In the genomic region with DNA sequence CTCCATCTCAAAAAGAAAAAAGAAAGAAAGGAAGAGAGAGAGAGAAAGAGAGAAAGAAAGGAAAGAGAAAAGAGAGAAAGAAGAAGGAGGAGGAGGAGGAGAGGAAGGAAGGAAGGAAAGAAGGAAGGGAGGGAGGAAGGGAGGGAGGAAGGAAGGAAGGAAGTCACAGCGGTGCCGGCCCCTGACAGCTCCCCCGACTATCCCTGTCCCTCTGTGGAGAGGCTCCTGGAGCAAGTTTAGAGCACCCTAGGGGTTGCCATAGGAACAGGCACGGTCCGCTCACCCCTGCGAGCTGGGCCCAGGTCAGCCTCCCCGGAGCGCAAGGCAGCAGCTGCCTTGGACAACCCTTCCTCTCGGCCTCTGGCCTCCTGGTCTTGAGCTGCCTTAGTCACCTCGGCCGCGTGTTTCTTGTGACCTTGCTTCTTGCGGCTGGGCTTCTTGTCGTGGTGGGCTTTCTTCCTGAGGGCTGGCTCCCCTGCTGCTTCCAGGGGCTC, we compare ENCODE assay signal across 28 cellular contexts. TPM values are rescaled to one million over a fixed set of nuclear protein-coding genes. Genes with fewer than 3 reads are reported as not detected.
DNase-seq lines count a peak whose midpoint lies in the region; ATAC-seq and TF ChIP-seq lines count a peak whose summit lies in the region.
"Had no signal": no experiment of that assay in that cellular context is flagged by ENCODE, and none has a peak within 500 bp of the region (broad histone marks: within the 10 kb centered on the region; RNA-seq: fewer than 3 reads in every experiment).

No MANE protein-coding gene starts in this region.

- H3K4me3 Mint-ChIP-seq in GM23338 (no peak overlapping the region), WTC11 (no peak overlapping the region)
- H3K4me3 Mint-ChIP-seq: activated T-helper 1 cell treated with anti-CD3 and anti-CD28 coated beads, Interleukin-12 subunit alpha, Interleukin-12 subunit beta, Interleukin-2, Interleukin-4 antibody, amounts not matched to agents 30 ng/mL and 10 ng/mL and 1 ng/mL, durations not matched to agents 14 hours and 24 hours and 36 hours; CD4-positive, alpha-beta T cell; memory B cell; stimulated activated memory B cell treated with anti-CD40 and anti-IgM and Interleukin-4, amounts not matched to agents 10 μg/mL and 1 μg/mL and 100 μg/mL, for 72 hours had no signal

- no peak overlapping the region for H2BK15ac ChIP-seq in mesendoderm (replicated peaks; ENCODE audit: low read depth)

- H3K9me3 Mint-ChIP-seq in GM23338 (no peaks in the 10 kb centered on the region; the same call in 2 of the 3 replicates), WTC11 (no peaks in the 10 kb centered on the region)
- H3K9me3 Mint-ChIP-seq: activated T-helper 1 cell treated with anti-CD3 and anti-CD28 coated beads, Interleukin-12 subunit alpha, Interleukin-12 subunit beta, Interleukin-2, Interleukin-4 antibody, amounts not matched to agents 30 ng/mL and 10 ng/mL and 1 ng/mL, durations not matched to agents 14 hours and 24 hours and 36 hours; CD4-positive, alpha-beta T cell; memory B cell; stimulated activated memory B cell treated with anti-CD40 and anti-IgM and Interleukin-4, amounts not matched to agents 10 μg/mL and 1 μg/mL and 100 μg/mL, for 72 hours had no signal

- H3F3A ChIP-seq in GM23338 (replicated peaks; ENCODE audit: low read depth) = no peaks in the 10 kb centered on the region

- H3K4me1 ChIP-seq in BLaER1 treated with 17β-estradiol and CSF1 and Interleukin-3, amounts not matched to agents 10 nM and 100 nM = peaks cover 30 to 100% (median 90%) of the 10 kb centered on the region in 10 experiments
- H3K4me1 ChIP-seq in GM23338 (ENCODE audit: insufficient read depth) (no peaks in the 10 kb centered on the region; the same call in 1 of the 2 replicates), mesendoderm (ENCODE audit: control insufficient read depth, low read depth, low read length) (peaks cover 2% of the 10 kb centered on the region)
- H3K4me1 ChIP-seq: upper lobe of right lung had no signal

- H3K4me2 ChIP-seq in BLaER1 treated with 17β-estradiol and CSF1 and Interleukin-3, amounts not matched to agents 10 nM and 100 nM = peak overlapping the region; percentile 15 to 86 (median 78); a peak in 20 of 22 replicates
- H3K4me2 ChIP-seq in GM23338 = no peak overlapping the region
- no peak overlapping the region for H3K4me2 ChIP-seq in mesendoderm (ENCODE audit: low read length)

- H3K79me2 ChIP-seq in GM23338 (replicated peaks; ENCODE audit: insufficient read depth) (no peaks in the 10 kb centered on the region), mesendoderm (ENCODE audit: control insufficient read depth, insufficient read depth, low read length) (no peaks in the 10 kb centered on the region)

- H3K36me3 Mint-ChIP-seq in GM23338 (ENCODE audit: low read depth) = no peaks in the 10 kb centered on the region; the same call in 2 of the 3 replicates
- H3K36me3 Mint-ChIP-seq in WTC11 = no peaks in the 10 kb centered on the region
- H3K36me3 Mint-ChIP-seq: memory B cell; stimulated activated memory B cell treated with anti-CD40 and anti-IgM and Interleukin-4, amounts not matched to agents 10 μg/mL and 1 μg/mL and 100 μg/mL, for 72 hours had no signal

- peak overlapping the region in 3 of 11 experiments; percentile 9 to 33 (median 13); a peak in 2 of 22 replicates for H3K9ac ChIP-seq in BLaER1 treated with 17β-estradiol and CSF1 and Interleukin-3, amounts not matched to agents 10 nM and 100 nM
- H3K9ac ChIP-seq in mesendoderm (ENCODE audit: low read length) = no peak overlapping the region

- no peak overlapping the region for H4K8ac ChIP-seq in mesendoderm (ENCODE audit: low read depth, low read length)

- H3K27me3 ChIP-seq in BLaER1 treated with 17β-estradiol and CSF1 and Interleukin-3, amounts not matched to agents 10 nM and 100 nM = no peaks in the 10 kb centered on the region
- no peaks in the 10 kb centered on the region for H3K27me3 ChIP-seq in GM23338 (ENCODE audit: insufficient read depth)
- no peaks in the 10 kb centered on the region for H3K27me3 ChIP-seq in mesendoderm (ENCODE audit: insufficient read depth, low read length, poor library complexity)

- no peak overlapping the region for H3K4me3 ChIP-seq in BLaER1 treated with 17β-estradiol and CSF1 and Interleukin-3, amounts not matched to agents 10 nM and 100 nM
- H3K4me3 ChIP-seq in GM23338 = no peak overlapping the region
- no peak overlapping the region for H3K4me3 ChIP-seq in mesendoderm (ENCODE audit: low read length)
- H3K4me3 ChIP-seq: upper lobe of right lung had no signal

- DNase-seq in GM23338 (ENCODE audit: low spot score) (peak; percentile 72), WTC11 (ENCODE audit: low spot score) (peak; percentile 45), mesendoderm (peak; percentile 66), KG1 (lab: John Stamatoyannopoulos, UW) (no peak), NCI-H1436 (lab: John Stamatoyannopoulos, UW) (no peak), AG08396 (ENCODE audit: low spot score) (no peak)
- DNase-seq: activated CD4-positive, alpha-beta T cell treated with anti-CD3 and anti-CD28 coated beads, Interleukin-2, amount 50 U/mL, for 48 hours; activated naive CD4-positive, alpha-beta T cell treated with anti-CD3 and anti-CD28 coated beads, Interleukin-2, amount 50 U/mL, for 16 hours; amygdala; CD4-positive, alpha-beta T cell; effector CD8-positive, alpha-beta T cell; GOT3; head of caudate nucleus; left colon; NCI-H1436 treated with DMSO at 0.1 percent for 48 hours; NCI-H2107; NCI-H774; stimulated activated CD4-positive, alpha-beta T cell treated with anti-CD3 and anti-CD28 coated beads, Interleukin-4, amount 100 ng/mL, for 4 hours; substantia nigra; upper lobe of right lung had no signal

- CTCF ChIA-PET in WTC11 (lab: Charles Lee) = interaction anchor here (0.5 to 4.9 kb wide), 7 partner anchors 10 to 97 kb away, joined by 3 to 47 read pairs (median 9); no protein-coding TSS in a partner anchor

- H2AK5ac ChIP-seq in mesendoderm (ENCODE audit: low read length) = no peak overlapping the region

- no peaks in the 10 kb centered on the region for H3K9me2 ChIP-seq in GM23338 (ENCODE audit: insufficient read depth)

- H3K9me3 ChIP-seq in BLaER1 treated with 17β-estradiol and CSF1 and Interleukin-3, amounts not matched to agents 10 nM and 100 nM (replicated peaks in 1 of 11) = no peaks in the 10 kb centered on the region
- H3K9me3 ChIP-seq: neutrophil, upper lobe of right lung had no signal

- H3K36me3 ChIP-seq in BLaER1 treated with 17β-estradiol and CSF1 and Interleukin-3, amounts not matched to agents 10 nM and 100 nM = no peaks in the 10 kb centered on the region
- H3K36me3 ChIP-seq in GM23338 (ENCODE audit: insufficient read depth) = no peaks in the 10 kb centered on the region
- no peaks in the 10 kb centered on the region for H3K36me3 ChIP-seq in mesendoderm (ENCODE audit: control insufficient read depth, insufficient read depth, low read length)
- H3K36me3 ChIP-seq: neutrophil, upper lobe of right lung had no signal

- ATAC-seq in GM23338 (peak; percentile 89), WTC11 (peak; percentile 90)
- ATAC-seq: left colon; stimulated activated memory B cell treated with anti-CD40 and anti-IgM and Interleukin-4, amounts not matched to agents 10 μg/mL and 1 μg/mL and 100 μg/mL, for 72 hours; upper lobe of right lung had no signal

- H2BK5ac ChIP-seq in mesendoderm (ENCODE audit: low read length) = no peak overlapping the region

- H3K27ac Mint-ChIP-seq in GM23338 = no peak overlapping the region
- no peak overlapping the region for H3K27ac Mint-ChIP-seq in WTC11
- H3K27ac Mint-ChIP-seq: activated T-helper 1 cell treated with anti-CD3 and anti-CD28 coated beads, Interleukin-12 subunit alpha, Interleukin-12 subunit beta, Interleukin-2, Interleukin-4 antibody, amounts not matched to agents 30 ng/mL and 10 ng/mL and 1 ng/mL, durations not matched to agents 14 hours and 24 hours and 36 hours; CD4-positive, alpha-beta T cell; memory B cell; stimulated activated memory B cell treated with anti-CD40 and anti-IgM and Interleukin-4, amounts not matched to agents 10 μg/mL and 1 μg/mL and 100 μg/mL, for 72 hours had no signal

- TF ChIP-seq CTCF in GM23338 (conservative IDR thresholded peaks at IDR 0.05; ENCODE audit: low read depth in 2 of 2) (no peak; a peak in 1 of 4 replicates), WTC11 (IDR thresholded peaks at IDR 0.05) (no peak)

- peak overlapping the region; percentile 84 for H2AFZ ChIP-seq in GM23338

- H4K20me1 ChIP-seq in BLaER1 treated with 17β-estradiol and CSF1 and Interleukin-3, amounts not matched to agents 10 nM and 100 nM = 0 out of 22 replicates have a peak, but pooled peaks cover 0 to 4% (median 0%) of the 10 kb centered on the region in 11 experiments
- H4K20me1 ChIP-seq in GM23338 (replicated peaks; ENCODE audit: insufficient read depth) = no peaks in the 10 kb centered on the region

- H3K27me3 Mint-ChIP-seq in GM23338 (ENCODE audit: insufficient read depth, low read depth, poor library complexity) (peaks cover 20% of the 10 kb centered on the region), WTC11 (ENCODE audit: low read depth) (no peaks in the 10 kb centered on the region; the same call in none of the 2 replicates)

- no peak overlapping the region for H2BK120ac ChIP-seq in mesendoderm (ENCODE audit: low read depth, low read length)

- H3K4ac ChIP-seq in mesendoderm (ENCODE audit: low read depth, low read length) = no peak overlapping the region

- no peak overlapping the region for H4K5ac ChIP-seq in mesendoderm (ENCODE audit: low read length)

- H3K4me1 Mint-ChIP-seq in GM23338 (peaks cover 42% of the 10 kb centered on the region), WTC11 (peaks cover 31% of the 10 kb centered on the region)

- peak overlapping the region in 1 of 11 experiments; percentile 32; a peak in 2 of 22 replicates for H3K27ac ChIP-seq in BLaER1 treated with 17β-estradiol and CSF1 and Interleukin-3, amounts not matched to agents 10 nM and 100 nM
- H3K27ac ChIP-seq in GM23338 (ENCODE audit: low read depth) (no peak overlapping the region), mesendoderm (ENCODE audit: low read depth, low read length) (no peak overlapping the region)
- H3K27ac ChIP-seq: neutrophil, upper lobe of right lung had no signal

- H3K56ac ChIP-seq in mesendoderm (ENCODE audit: low read length) = peak overlapping the region; percentile 42

- no CpG with 5 or more reads among the region's 14 CpGs for WGBS in mesendoderm (ENCODE audit: extremely low coverage, insufficient coverage, low lambda C conversion rate)

- H3K23ac ChIP-seq in mesendoderm (ENCODE audit: low read length) = no peak overlapping the region

- no peaks in the 10 kb centered on the region for H3K79me1 ChIP-seq in mesendoderm (ENCODE audit: low read length)

- no peak overlapping the region for H3K18ac ChIP-seq in mesendoderm (ENCODE audit: low read length)

- POLR2A ChIA-PET in WTC11 (lab: Charles Lee) = no interaction called here

RNA-seq across cellular contexts. Expression of gene BNIP5, which starts 6.8 kb away (rescaled TPM):
- not detected in 2 replicates for total RNA-seq in GM23338 (2014; rRNA removed; shearing (Covaris generic))
- not detected in 2 replicates for polyA plus RNA-seq in GM23338 (2016; fragmentation: Nextera tagmentation; extraction: Ambion mirVana)
- total RNA-seq in WTC11 (2021) = 0.05 TPM in 1 of 3 replicates, not detected in the others
- 0.04 TPM for polyA plus RNA-seq in mesendoderm (2013, experiment 1 of 2)
- polyA plus RNA-seq in mesendoderm (2013, experiment 2 of 2) = 0.03 TPM
- total RNA-seq: activated T-helper 1 cell treated with anti-CD3 and anti-CD28 coated beads, Interleukin-12 subunit alpha, Interleukin-12 subunit beta, Interleukin-2, Interleukin-4 antibody, amounts not matched to agents 30 ng/mL and 10 ng/mL and 1 ng/mL, durations not matched to agents 14 hours and 24 hours and 36 hours; CD4-positive, alpha-beta T cell; HT1080; posterior vena cava; upper lobe of right lung had no signal

RNA-seq across cellular contexts. Expression of gene ETV7, which starts 57.6 kb away (rescaled TPM):
- 0.19 and 1.2 TPM in 2 replicates for total RNA-seq in GM23338 (2014; rRNA removed; shearing (Covaris generic))
- 0.47 and 0.78 TPM in 2 replicates for polyA plus RNA-seq in GM23338 (2016; fragmentation: Nextera tagmentation; extraction: Ambion mirVana)
- 0.68 to 1.4 TPM (median 1.2 TPM) in 3 replicates for total RNA-seq in WTC11 (2021)
- 0.28 TPM for polyA plus RNA-seq in mesendoderm (2013, experiment 1 of 2)
- polyA plus RNA-seq in mesendoderm (2013, experiment 2 of 2) = 0.27 TPM
- total RNA-seq: HT1080 had no signal

RNA-seq across cellular contexts. Expression of gene PNPLA1, which starts 60.0 kb away (rescaled TPM):
- not detected in 2 replicates for total RNA-seq in GM23338 (2014; rRNA removed; shearing (Covaris generic))
- not detected in 2 replicates for polyA plus RNA-seq in GM23338 (2016; fragmentation: Nextera tagmentation; extraction: Ambion mirVana)
- not detected in 3 replicates for total RNA-seq in WTC11 (2021)
- 0.04 TPM for polyA plus RNA-seq in mesendoderm (2013, experiment 1 of 2)
- 0.04 TPM for polyA plus RNA-seq in mesendoderm (2013, experiment 2 of 2)
- total RNA-seq: activated T-helper 1 cell treated with anti-CD3 and anti-CD28 coated beads, Interleukin-12 subunit alpha, Interleukin-12 subunit beta, Interleukin-2, Interleukin-4 antibody, amounts not matched to agents 30 ng/mL and 10 ng/mL and 1 ng/mL, durations not matched to agents 14 hours and 24 hours and 36 hours; epithelial cell of proximal tubule had no signal

Comparison
In these comparisons a context has a peak if more than half of its experiments do, and no peak if none do; other contexts are left out.
1. H3K4me2 ChIP-seq: peak in BLaER1 treated with 17β-estradiol and CSF1 and Interleukin-3, amounts not matched to agents 10 nM and 100 nM (11 of 11); none in GM23338 (single experiment) and mesendoderm (single experiment).
2. DNase-seq: peak in GM23338 (single experiment), WTC11 (single experiment) and mesendoderm (single experiment); none in KG1 (single experiment), NCI-H1436 (single experiment) and AG08396 (single experiment).